In the genomic region with DNA sequence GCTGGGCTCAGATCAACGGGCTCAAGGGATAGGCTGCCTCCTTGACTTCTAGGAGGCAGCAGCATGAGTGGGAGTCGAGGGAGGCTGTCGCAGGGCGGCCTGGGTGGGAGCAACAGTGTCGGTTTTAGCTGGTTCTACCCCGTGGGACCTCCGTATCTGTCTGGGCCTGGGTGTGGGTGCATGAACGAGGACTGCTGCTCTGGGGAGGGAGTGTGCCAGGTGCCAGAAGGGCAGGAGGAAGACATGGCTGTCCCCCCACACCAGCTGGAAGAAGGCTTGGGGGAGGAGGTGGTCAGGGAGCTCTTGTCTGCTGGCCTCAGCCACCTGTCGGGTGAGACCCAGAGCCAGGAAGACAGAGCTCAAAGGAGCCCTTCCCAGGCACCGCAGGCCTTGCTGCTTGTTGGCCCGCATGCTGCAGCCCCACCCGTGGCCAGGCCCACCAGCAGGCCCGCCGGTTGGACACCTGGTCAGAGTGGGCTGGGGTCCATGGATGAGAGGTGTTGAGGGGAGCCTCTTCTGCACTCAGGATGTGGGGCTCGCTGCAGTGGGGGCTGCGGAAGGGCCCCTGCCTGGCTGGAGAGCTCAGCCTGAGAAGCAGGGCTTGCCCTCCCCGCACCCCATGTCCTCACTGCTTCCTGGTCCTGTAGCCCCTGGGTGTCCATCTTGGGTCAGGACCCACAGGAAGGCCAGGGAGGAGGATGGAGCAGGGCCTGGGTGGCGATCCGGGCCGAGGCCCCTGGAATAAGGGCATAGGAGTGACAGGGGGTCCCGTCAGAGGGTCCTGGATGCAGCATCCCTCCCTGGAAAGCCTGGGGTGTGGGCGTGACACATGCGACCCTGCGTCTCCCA, we compare ENCODE assay signal across 1 cellular context.
TF ChIP-seq lines count a peak whose summit lies in the region.

No MANE protein-coding gene starts in this region.

TF ChIP-seq in H1, 55 proteins besides CTCF, POLR2A, EP300 and RAD21:
- no peak for TF ChIP-seq SUZ12 (IDR thresholded peaks at IDR 0.05; ENCODE audit: low read length)
- peak; percentile 15; the same call in 1 of the 2 replicates for TF ChIP-seq POLR2AphosphoS5 (IDR thresholded peaks at IDR 0.05; ENCODE audit: low read depth, low read length)
